ENCODE assay signal across 8 cellular contexts in genomic region chr2:63434024-63434423, GRCh38.
"Had no signal": no experiment of that assay in that cellular context is flagged by ENCODE, and none has a peak within 500 bp of the region (broad histone marks: within the 10 kb centered on the region; RNA-seq: fewer than 3 reads in every experiment).

No MANE protein-coding gene starts in this region.

- DNase-seq: IMR-90, KBM-7, KG1 had no signal

- H3K27ac Mint-ChIP-seq: IgD-negative memory B cell had no signal

- H3K27me3 Mint-ChIP-seq: IgD-negative memory B cell had no signal

- ATAC-seq: HepG2 had no signal

- H3K9ac ChIP-seq: KMS-11 had no signal

- FAIRE-seq: HepG2, HTR-8/SVneo had no signal

- H3K4me1 Mint-ChIP-seq: IgD-negative memory B cell had no signal

- H3K9me3 Mint-ChIP-seq: IgD-negative memory B cell had no signal

- H3K4me3 Mint-ChIP-seq: IgD-negative memory B cell had no signal

- H3K4me2 ChIP-seq: KMS-11 had no signal

- H3K27ac ChIP-seq: HL-60, KMS-11 had no signal
